In the genomic region with DNA sequence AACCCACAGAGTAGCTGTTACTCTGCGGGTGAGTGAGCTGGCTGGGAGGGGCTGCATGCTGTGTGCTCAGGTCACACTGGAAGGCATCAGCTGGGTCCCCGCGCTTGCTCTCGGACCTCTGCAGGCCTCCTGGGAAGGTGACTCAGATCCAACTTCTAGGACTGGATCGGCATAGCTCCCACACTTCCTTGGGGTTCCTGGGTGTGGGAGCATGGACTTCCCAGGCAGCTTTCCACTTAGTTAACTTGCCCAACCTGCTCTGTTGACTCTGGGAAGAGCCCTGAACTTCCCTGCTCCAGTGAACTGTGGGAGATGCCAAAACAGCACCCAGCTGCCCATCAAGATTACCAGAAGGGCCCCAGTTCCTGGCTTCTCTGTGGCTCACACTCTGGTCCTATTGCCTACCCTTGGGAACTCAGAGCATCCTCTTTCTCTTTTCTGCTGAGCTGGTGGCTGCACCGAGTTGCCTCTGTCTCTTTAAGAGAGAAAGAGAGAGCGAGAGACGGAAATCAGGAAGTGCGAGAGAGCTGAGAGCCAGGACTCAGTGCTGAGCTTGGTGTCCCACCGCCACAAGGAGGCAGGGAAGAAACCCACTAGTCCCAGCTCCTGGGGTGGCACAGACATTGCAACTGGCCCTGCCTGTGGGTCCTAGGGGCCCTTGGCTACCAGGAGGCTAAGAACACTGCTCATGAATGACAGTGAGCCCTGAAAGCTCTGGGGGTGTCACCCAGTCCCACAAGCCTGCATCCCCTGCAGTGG, we compare ENCODE assay signal across 1 cellular context.
TF ChIP-seq lines count a peak whose summit lies in the region.

A gene (plus strand): TSS at position 544 of the 759 bp plus-strand sequence. CDS start 2,752 bp downstream, outside the sequence.

TF ChIP-seq in K562, 482 proteins besides CTCF, POLR2A, EP300 and RAD21 (continued from another document and continues in another):
- TF ChIP-seq ERF (CRISPR knock-in tag; IDR thresholded peaks at IDR 0.05) (no peak), ZNF766 (CRISPR knock-in tag; conservative IDR thresholded peaks at IDR 0.05) (peak; percentile 29; the same call in 1 of the 2 replicates), IRF2 (CRISPR knock-in tag; IDR thresholded peaks at IDR 0.05) (no peak), STAG1 (CRISPR knock-in tag; IDR thresholded peaks at IDR 0.05; ENCODE audit: borderline replicate concordance) (no peak), ZNF551 (CRISPR knock-in tag; IDR thresholded peaks at IDR 0.05) (no peak), ARID2 (IDR thresholded peaks at IDR 0.05) (no peak), CREB1 (IDR thresholded peaks at IDR 0.05) (no peak), CREB1 (CRISPR knock-in tag; IDR thresholded peaks at IDR 0.05) (no peak; the same call in 1 of the 2 replicates), LARP7 (IDR thresholded peaks at IDR 0.05) (no peak), ZNF76 (CRISPR knock-in tag; IDR thresholded peaks at IDR 0.05; ENCODE audit: borderline replicate concordance) (no peak), HMGN3 (IDR thresholded peaks at IDR 0.05; ENCODE audit: borderline replicate concordance, extremely low read depth, insufficient read length, low read depth, low read length) (no peak), SIN3A (IDR thresholded peaks at IDR 0.05; ENCODE audit: borderline replicate concordance in 2 of 2, control insufficient read depth in 1 of 2, low read depth in 2 of 2, low read length in 2 of 2) (no peak), EWSR1 (IDR thresholded peaks at IDR 0.05; ENCODE audit: borderline replicate concordance, low read depth, partially characterized antibody) (no peak), ZNF778 (CRISPR knock-in tag; IDR thresholded peaks at IDR 0.05) (no peak), PPARD (CRISPR knock-in tag; IDR thresholded peaks at IDR 0.05) (no peak), SNIP1 (IDR thresholded peaks at IDR 0.05; ENCODE audit: low read depth) (no peak), ZBTB8A (IDR thresholded peaks at IDR 0.05; ENCODE audit: partially characterized antibody) (no peak), PTBP1 (IDR thresholded peaks at IDR 0.05; ENCODE audit: low read depth, low read length) (no peak), ZNF408 (CRISPR knock-in tag; IDR thresholded peaks at IDR 0.05; ENCODE audit: low read depth) (no peak), FUS (optimal IDR thresholded peaks at IDR 0.05; ENCODE audit: low read depth, low read length) (no peak), SMARCC2 (IDR thresholded peaks at IDR 0.05; ENCODE audit: low read depth) (peak; percentile 68; the same call in 1 of the 2 replicates), LCOR (CRISPR knock-in tag; IDR thresholded peaks at IDR 0.05) (no peak), SRSF1 (IDR thresholded peaks at IDR 0.05; ENCODE audit: low read depth, low read length) (no peak), MAZ (CRISPR knock-in tag; conservative IDR thresholded peaks at IDR 0.05 in 1 of 2, IDR thresholded peaks at IDR 0.05 in 1 of 2) (peak in 1 of 2 experiments; percentile 38; a peak in 2 of 4 replicates), ZNF23 (CRISPR knock-in tag; IDR thresholded peaks at IDR 0.05) (no peak), PHF8 (IDR thresholded peaks at IDR 0.05; ENCODE audit: borderline replicate concordance, low read length) (peak; percentile 84; the same call in 1 of the 2 replicates), MBD2 (IDR thresholded peaks at IDR 0.05; ENCODE audit: borderline replicate concordance, low read depth) (no peak), KDM2B (CRISPR knock-in tag; IDR thresholded peaks at IDR 0.05) (no peak), NBN (IDR thresholded peaks at IDR 0.05; ENCODE audit: low read depth) (no peak), HCFC1 (IDR thresholded peaks at IDR 0.05; ENCODE audit: low read depth, low read length) (no peak)
- TF ChIP-seq, protein P1, sequence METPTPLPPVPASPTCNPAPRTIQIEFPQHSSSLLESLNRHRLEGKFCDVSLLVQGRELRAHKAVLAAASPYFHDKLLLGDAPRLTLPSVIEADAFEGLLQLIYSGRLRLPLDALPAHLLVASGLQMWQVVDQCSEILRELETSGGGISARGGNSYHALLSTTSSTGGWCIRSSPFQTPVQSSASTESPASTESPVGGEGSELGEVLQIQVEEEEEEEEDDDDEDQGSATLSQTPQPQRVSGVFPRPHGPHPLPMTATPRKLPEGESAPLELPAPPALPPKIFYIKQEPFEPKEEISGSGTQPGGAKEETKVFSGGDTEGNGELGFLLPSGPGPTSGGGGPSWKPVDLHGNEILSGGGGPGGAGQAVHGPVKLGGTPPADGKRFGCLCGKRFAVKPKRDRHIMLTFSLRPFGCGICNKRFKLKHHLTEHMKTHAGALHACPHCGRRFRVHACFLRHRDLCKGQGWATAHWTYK (CRISPR knock-in tag; IDR thresholded peaks at IDR 0.05) = no peak
- TF ChIP-seq, protein P2, sequence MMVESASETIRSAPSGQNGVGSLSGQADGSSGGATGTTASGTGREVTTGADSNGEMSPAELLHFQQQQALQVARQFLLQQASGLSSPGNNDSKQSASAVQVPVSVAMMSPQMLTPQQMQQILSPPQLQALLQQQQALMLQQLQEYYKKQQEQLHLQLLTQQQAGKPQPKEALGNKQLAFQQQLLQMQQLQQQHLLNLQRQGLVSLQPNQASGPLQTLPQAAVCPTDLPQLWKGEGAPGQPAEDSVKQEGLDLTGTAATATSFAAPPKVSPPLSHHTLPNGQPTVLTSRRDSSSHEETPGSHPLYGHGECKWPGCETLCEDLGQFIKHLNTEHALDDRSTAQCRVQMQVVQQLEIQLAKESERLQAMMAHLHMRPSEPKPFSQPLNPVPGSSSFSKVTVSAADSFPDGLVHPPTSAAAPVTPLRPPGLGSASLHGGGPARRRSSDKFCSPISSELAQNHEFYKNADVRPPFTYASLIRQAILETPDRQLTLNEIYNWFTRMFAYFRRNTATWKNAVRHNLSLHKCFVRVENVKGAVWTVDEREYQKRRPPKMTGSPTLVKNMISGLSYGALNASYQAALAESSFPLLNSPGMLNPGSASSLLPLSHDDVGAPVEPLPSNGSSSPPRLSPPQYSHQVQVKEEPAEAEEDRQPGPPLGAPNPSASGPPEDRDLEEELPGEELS (CRISPR knock-in tag; IDR thresholded peaks at IDR 0.05; ENCODE audit: borderline replicate concordance) = no peak
- TF ChIP-seq, protein P3, sequence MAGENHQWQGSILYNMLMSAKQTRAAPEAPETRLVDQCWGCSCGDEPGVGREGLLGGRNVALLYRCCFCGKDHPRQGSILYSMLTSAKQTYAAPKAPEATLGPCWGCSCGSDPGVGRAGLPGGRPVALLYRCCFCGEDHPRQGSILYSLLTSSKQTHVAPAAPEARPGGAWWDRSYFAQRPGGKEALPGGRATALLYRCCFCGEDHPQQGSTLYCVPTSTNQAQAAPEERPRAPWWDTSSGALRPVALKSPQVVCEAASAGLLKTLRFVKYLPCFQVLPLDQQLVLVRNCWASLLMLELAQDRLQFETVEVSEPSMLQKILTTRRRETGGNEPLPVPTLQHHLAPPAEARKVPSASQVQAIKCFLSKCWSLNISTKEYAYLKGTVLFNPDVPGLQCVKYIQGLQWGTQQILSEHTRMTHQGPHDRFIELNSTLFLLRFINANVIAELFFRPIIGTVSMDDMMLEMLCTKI (IDR thresholded peaks at IDR 0.05; ENCODE audit: partially characterized antibody) = no peak
- TF ChIP-seq, protein P4, sequence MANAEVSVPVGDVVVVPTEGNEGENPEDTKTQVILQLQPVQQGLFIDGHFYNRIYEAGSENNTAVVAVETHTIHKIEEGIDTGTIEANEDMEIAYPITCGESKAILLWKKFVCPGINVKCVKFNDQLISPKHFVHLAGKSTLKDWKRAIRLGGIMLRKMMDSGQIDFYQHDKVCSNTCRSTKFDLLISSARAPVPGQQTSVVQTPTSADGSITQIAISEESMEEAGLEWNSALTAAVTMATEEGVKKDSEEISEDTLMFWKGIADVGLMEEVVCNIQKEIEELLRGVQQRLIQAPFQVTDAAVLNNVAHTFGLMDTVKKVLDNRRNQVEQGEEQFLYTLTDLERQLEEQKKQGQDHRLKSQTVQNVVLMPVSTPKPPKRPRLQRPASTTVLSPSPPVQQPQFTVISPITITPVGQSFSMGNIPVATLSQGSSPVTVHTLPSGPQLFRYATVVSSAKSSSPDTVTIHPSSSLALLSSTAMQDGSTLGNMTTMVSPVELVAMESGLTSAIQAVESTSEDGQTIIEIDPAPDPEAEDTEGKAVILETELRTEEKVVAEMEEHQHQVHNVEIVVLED (CRISPR knock-in tag; IDR thresholded peaks at IDR 0.05) = no peak
- TF ChIP-seq, protein P5, sequence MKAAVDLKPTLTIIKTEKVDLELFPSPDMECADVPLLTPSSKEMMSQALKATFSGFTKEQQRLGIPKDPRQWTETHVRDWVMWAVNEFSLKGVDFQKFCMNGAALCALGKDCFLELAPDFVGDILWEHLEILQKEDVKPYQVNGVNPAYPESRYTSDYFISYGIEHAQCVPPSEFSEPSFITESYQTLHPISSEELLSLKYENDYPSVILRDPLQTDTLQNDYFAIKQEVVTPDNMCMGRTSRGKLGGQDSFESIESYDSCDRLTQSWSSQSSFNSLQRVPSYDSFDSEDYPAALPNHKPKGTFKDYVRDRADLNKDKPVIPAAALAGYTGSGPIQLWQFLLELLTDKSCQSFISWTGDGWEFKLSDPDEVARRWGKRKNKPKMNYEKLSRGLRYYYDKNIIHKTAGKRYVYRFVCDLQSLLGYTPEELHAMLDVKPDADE (conservative IDR thresholded peaks at IDR 0.05; ENCODE audit: control insufficient read depth, low read depth, low read length) = no peak
- TF ChIP-seq, protein P6, sequence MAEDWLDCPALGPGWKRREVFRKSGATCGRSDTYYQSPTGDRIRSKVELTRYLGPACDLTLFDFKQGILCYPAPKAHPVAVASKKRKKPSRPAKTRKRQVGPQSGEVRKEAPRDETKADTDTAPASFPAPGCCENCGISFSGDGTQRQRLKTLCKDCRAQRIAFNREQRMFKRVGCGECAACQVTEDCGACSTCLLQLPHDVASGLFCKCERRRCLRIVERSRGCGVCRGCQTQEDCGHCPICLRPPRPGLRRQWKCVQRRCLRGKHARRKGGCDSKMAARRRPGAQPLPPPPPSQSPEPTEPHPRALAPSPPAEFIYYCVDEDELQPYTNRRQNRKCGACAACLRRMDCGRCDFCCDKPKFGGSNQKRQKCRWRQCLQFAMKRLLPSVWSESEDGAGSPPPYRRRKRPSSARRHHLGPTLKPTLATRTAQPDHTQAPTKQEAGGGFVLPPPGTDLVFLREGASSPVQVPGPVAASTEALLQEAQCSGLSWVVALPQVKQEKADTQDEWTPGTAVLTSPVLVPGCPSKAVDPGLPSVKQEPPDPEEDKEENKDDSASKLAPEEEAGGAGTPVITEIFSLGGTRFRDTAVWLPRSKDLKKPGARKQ (CRISPR knock-in tag; IDR thresholded peaks at IDR 0.05) = no peak
- TF ChIP-seq, protein P7, sequence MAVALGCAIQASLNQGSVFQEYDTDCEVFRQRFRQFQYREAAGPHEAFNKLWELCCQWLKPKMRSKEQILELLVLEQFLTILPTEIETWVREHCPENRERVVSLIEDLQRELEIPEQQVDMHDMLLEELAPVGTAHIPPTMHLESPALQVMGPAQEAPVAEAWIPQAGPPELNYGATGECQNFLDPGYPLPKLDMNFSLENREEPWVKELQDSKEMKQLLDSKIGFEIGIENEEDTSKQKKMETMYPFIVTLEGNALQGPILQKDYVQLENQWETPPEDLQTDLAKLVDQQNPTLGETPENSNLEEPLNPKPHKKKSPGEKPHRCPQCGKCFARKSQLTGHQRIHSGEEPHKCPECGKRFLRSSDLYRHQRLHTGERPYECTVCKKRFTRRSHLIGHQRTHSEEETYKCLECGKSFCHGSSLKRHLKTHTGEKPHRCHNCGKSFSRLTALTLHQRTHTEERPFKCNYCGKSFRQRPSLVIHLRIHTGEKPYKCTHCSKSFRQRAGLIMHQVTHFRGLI (CRISPR knock-in tag; IDR thresholded peaks at IDR 0.05) = no peak
- TF ChIP-seq, protein P8, sequence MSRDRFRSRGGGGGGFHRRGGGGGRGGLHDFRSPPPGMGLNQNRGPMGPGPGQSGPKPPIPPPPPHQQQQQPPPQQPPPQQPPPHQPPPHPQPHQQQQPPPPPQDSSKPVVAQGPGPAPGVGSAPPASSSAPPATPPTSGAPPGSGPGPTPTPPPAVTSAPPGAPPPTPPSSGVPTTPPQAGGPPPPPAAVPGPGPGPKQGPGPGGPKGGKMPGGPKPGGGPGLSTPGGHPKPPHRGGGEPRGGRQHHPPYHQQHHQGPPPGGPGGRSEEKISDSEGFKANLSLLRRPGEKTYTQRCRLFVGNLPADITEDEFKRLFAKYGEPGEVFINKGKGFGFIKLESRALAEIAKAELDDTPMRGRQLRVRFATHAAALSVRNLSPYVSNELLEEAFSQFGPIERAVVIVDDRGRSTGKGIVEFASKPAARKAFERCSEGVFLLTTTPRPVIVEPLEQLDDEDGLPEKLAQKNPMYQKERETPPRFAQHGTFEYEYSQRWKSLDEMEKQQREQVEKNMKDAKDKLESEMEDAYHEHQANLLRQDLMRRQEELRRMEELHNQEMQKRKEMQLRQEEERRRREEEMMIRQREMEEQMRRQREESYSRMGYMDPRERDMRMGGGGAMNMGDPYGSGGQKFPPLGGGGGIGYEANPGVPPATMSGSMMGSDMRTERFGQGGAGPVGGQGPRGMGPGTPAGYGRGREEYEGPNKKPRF (IDR thresholded peaks at IDR 0.05; ENCODE audit: low read depth, low read length) = no peak
- TF ChIP-seq, protein P9, sequence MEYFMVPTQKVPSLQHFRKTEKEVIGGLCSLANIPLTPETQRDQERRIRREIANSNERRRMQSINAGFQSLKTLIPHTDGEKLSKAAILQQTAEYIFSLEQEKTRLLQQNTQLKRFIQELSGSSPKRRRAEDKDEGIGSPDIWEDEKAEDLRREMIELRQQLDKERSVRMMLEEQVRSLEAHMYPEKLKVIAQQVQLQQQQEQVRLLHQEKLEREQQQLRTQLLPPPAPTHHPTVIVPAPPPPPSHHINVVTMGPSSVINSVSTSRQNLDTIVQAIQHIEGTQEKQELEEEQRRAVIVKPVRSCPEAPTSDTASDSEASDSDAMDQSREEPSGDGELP (CRISPR knock-in tag; IDR thresholded peaks at IDR 0.05; ENCODE audit: borderline replicate concordance) = peak; percentile 39; the same call in 1 of the 2 replicates
- TF ChIP-seq, protein P10, sequence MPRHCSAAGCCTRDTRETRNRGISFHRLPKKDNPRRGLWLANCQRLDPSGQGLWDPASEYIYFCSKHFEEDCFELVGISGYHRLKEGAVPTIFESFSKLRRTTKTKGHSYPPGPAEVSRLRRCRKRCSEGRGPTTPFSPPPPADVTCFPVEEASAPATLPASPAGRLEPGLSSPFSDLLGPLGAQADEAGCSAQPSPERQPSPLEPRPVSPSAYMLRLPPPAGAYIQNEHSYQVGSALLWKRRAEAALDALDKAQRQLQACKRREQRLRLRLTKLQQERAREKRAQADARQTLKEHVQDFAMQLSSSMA (CRISPR knock-in tag; IDR thresholded peaks at IDR 0.05) = no peak
- TF ChIP-seq, protein P11, sequence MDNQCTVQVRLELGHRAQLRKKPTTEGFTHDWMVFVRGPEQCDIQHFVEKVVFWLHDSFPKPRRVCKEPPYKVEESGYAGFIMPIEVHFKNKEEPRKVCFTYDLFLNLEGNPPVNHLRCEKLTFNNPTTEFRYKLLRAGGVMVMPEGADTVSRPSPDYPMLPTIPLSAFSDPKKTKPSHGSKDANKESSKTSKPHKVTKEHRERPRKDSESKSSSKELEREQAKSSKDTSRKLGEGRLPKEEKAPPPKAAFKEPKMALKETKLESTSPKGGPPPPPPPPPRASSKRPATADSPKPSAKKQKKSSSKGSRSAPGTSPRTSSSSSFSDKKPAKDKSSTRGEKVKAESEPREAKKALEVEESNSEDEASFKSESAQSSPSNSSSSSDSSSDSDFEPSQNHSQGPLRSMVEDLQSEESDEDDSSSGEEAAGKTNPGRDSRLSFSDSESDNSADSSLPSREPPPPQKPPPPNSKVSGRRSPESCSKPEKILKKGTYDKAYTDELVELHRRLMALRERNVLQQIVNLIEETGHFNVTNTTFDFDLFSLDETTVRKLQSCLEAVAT (IDR thresholded peaks at IDR 0.05) = no peak
